In the genomic region with DNA sequence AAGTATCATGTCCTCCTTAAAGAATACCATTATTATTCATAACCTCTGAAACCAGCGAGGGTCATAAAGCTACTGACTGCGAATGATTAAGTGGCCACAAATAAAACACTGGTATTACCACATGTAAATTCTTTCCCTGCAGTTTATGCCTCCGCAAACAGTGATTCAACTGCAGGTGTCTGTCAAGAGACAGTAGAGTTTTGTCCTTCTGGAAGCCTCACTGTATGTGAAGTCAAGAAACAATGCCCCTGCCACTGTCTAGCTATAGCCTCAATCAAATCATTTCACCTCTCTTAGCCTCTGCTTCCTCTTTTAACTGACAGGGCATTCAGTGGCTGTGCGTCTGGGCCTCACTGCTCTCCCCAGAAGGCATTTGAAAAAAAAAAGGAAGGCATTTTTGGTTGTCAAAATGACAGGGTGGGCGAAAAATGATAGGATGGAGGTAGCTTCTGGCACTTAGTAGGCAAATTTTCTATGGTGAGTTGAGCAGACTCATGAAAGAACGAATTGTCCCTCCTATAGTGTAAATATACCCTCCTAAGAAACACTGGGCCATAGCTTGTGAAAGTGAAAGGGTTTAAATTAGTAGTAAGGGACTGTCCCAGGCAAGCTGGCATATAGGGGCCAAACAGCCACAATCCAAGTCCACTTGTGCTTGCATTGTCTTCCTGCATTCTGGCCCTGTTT, we compare ENCODE assay signal across 1 cellular context.
TF ChIP-seq lines count a peak whose summit lies in the region.

No MANE protein-coding gene starts in this region.

TF ChIP-seq in GM23338, 12 proteins besides CTCF, POLR2A, EP300 and RAD21 (continued from another document):
- TF ChIP-seq, protein P1, sequence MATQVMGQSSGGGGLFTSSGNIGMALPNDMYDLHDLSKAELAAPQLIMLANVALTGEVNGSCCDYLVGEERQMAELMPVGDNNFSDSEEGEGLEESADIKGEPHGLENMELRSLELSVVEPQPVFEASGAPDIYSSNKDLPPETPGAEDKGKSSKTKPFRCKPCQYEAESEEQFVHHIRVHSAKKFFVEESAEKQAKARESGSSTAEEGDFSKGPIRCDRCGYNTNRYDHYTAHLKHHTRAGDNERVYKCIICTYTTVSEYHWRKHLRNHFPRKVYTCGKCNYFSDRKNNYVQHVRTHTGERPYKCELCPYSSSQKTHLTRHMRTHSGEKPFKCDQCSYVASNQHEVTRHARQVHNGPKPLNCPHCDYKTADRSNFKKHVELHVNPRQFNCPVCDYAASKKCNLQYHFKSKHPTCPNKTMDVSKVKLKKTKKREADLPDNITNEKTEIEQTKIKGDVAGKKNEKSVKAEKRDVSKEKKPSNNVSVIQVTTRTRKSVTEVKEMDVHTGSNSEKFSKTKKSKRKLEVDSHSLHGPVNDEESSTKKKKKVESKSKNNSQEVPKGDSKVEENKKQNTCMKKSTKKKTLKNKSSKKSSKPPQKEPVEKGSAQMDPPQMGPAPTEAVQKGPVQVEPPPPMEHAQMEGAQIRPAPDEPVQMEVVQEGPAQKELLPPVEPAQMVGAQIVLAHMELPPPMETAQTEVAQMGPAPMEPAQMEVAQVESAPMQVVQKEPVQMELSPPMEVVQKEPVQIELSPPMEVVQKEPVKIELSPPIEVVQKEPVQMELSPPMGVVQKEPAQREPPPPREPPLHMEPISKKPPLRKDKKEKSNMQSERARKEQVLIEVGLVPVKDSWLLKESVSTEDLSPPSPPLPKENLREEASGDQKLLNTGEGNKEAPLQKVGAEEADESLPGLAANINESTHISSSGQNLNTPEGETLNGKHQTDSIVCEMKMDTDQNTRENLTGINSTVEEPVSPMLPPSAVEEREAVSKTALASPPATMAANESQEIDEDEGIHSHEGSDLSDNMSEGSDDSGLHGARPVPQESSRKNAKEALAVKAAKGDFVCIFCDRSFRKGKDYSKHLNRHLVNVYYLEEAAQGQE (IDR thresholded peaks at IDR 0.05; ENCODE audit: unreplicated experiment): no peak
- no peak for TF ChIP-seq CREB1 (CRISPR knock-in tag; IDR thresholded peaks at IDR 0.05; ENCODE audit: low read depth)
- TF ChIP-seq STAT1 (IDR thresholded peaks at IDR 0.05; ENCODE audit: unreplicated experiment): no peak
- TF ChIP-seq NANOG (IDR thresholded peaks at IDR 0.05; ENCODE audit: borderline replicate concordance): no peak
- TF ChIP-seq EZH2phosphoT487 (IDR thresholded peaks at IDR 0.05; ENCODE audit: unreplicated experiment): no peak
- TF ChIP-seq, protein P2, sequence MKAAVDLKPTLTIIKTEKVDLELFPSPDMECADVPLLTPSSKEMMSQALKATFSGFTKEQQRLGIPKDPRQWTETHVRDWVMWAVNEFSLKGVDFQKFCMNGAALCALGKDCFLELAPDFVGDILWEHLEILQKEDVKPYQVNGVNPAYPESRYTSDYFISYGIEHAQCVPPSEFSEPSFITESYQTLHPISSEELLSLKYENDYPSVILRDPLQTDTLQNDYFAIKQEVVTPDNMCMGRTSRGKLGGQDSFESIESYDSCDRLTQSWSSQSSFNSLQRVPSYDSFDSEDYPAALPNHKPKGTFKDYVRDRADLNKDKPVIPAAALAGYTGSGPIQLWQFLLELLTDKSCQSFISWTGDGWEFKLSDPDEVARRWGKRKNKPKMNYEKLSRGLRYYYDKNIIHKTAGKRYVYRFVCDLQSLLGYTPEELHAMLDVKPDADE (IDR thresholded peaks at IDR 0.05): no peak
- TF ChIP-seq POLR2AphosphoS5 (IDR thresholded peaks at IDR 0.05; ENCODE audit: low read depth): no peak
- no peak for TF ChIP-seq EZH2 (IDR thresholded peaks at IDR 0.05; ENCODE audit: low read depth, unreplicated experiment)
- TF ChIP-seq ZNF331 (CRISPR knock-in tag; IDR thresholded peaks at IDR 0.05; ENCODE audit: low read depth): no peak
TF ChIP-seq in GM23338: peak in this region for 0.
